24 cellular contexts compared by ENCODE assay signal in genomic region chr4:67430989-67431388, GRCh38.
DNase-seq lines count a peak whose midpoint lies in the region; ATAC-seq, FAIRE-seq and TF ChIP-seq lines count a peak whose summit lies in the region.
"Had no signal": no experiment of that assay in that cellular context is flagged by ENCODE, and none has a peak within 500 bp of the region (broad histone marks: within the 10 kb centered on the region; RNA-seq: fewer than 3 reads in every experiment).

No MANE protein-coding gene starts in this region.

- ATAC-seq in HepG2: no peak
- ATAC-seq in right lobe of liver: no peak
- no peak for ATAC-seq in IMR-90 (ENCODE audit: low read depth)
- ATAC-seq in GM23338: no peak

- no peak overlapping the region for H2BK12ac ChIP-seq in H1 (ENCODE audit: low read depth, low read length)

- no peak overlapping the region for H2AK9ac ChIP-seq in IMR-90 (replicated peaks; ENCODE audit: low read depth, low read length, poor library complexity)

- intact Hi-C loops in HepG2 (cut with micrococcal nuclease; ENCODE audit: unreplicated experiment) (no loop called here), right lobe of liver (cut with DNase I) (no loop called here), IMR-90 (cut with micrococcal nuclease) (no loop called here)

- H3K4me2 ChIP-seq in HepG2 (ENCODE audit: low read depth, low read length) (no peak overlapping the region), IMR-90 (ENCODE audit: low read depth, low read length) (no peak overlapping the region), H1 (ENCODE audit: insufficient read depth in 1 of 2, low read depth in 2 of 2, low read length in 2 of 2) (no peak overlapping the region), GM23338 (no peak overlapping the region)
- H3K4me2 ChIP-seq: BLaER1 had no signal

- H3K27me3 ChIP-seq in HepG2 (ENCODE audit: control insufficient read depth in 1 of 2, insufficient read depth in 2 of 2, low read length in 2 of 2): no peaks in the 10 kb centered on the region
- H3K27me3 ChIP-seq in right lobe of liver: no peaks in the 10 kb centered on the region
- H3K27me3 ChIP-seq in IMR-90 (ENCODE audit: control insufficient read depth, insufficient read depth, low read length): no peaks in the 10 kb centered on the region
- H3K27me3 ChIP-seq in H1 (replicated peaks in 1 of 4; ENCODE audit: control insufficient read depth in 3 of 4, extremely low read depth in 1 of 4, insufficient read depth in 3 of 4, low read length in 3 of 4): no peaks in the 10 kb centered on the region
- no peaks in the 10 kb centered on the region for H3K27me3 ChIP-seq in GM23338 (ENCODE audit: insufficient read depth)
- H3K27me3 ChIP-seq: BE2C, BLaER1 had no signal

- no peak overlapping the region for H3K27ac Mint-ChIP-seq in GM23338
- H3K27ac Mint-ChIP-seq: CD14-positive monocyte; CD4-positive, alpha-beta memory T cell; CD4-positive, CD25-positive, alpha-beta regulatory T cell; CD8-positive, alpha-beta memory T cell had no signal

- H3K4me3 ChIP-seq in HepG2 (replicated peaks in 1 of 3; ENCODE audit: insufficient read depth in 1 of 3, low read depth in 2 of 3, low read length in 3 of 3) (no peak overlapping the region), right lobe of liver (no peak overlapping the region), IMR-90 (ENCODE audit: insufficient read depth, low read depth, low read length) (no peak overlapping the region), H1 (ENCODE audit: extremely low read depth in 1 of 4, insufficient read depth in 2 of 4, low read depth in 3 of 4, low read length in 4 of 4) (no peak overlapping the region), GM23338 (no peak overlapping the region)
- H3K4me3 ChIP-seq: BLaER1 had no signal

- H2BK20ac ChIP-seq in IMR-90 (ENCODE audit: low read depth, low read length) (no peak overlapping the region), H1 (ENCODE audit: low read length) (no peak overlapping the region)

- no peaks in the 10 kb centered on the region for H3K9me1 ChIP-seq in IMR-90 (ENCODE audit: insufficient read depth, low read length)

- CTCF ChIA-PET in HepG2 (lab: Yijun Ruan, JAX; ENCODE audit: low intra/inter-chr PET ratio, low total read pairs): no interaction called here
- CTCF ChIA-PET in IMR-90 (lab: Yijun Ruan, JAX): no interaction called here
- CTCF ChIA-PET in H1 (lab: Charles Lee; ENCODE audit: partially characterized antibody): no interaction called here

- TF ChIP-seq RAD21 in HepG2 (CRISPR knock-in tag; IDR thresholded peaks at IDR 0.05) (no peak), IMR-90 (IDR thresholded peaks at IDR 0.05; ENCODE audit: low read length) (no peak), H1 (IDR thresholded peaks at IDR 0.05 in 1 of 2, conservative IDR thresholded peaks at IDR 0.05 in 1 of 2; ENCODE audit: low read depth in 2 of 2, low read length in 2 of 2) (no peak)

- BruUV-seq in HepG2 (replicated peaks; lab: Mats Ljungman, UMichigan) (no TSS peak), IMR-90 (replicated peaks; lab: Mats Ljungman, UMichigan) (no TSS peak)

- H3K27me3 Mint-ChIP-seq in GM23338 (ENCODE audit: insufficient read depth, low read depth, poor library complexity): peaks cover 3% of the 10 kb centered on the region
- H3K27me3 Mint-ChIP-seq: CD4-positive, alpha-beta memory T cell; CD4-positive, CD25-positive, alpha-beta regulatory T cell; CD8-positive, alpha-beta memory T cell had no signal

- H3K9ac ChIP-seq in HepG2 (ENCODE audit: insufficient read depth, low read depth, low read length): no peak overlapping the region
- no peak overlapping the region for H3K9ac ChIP-seq in IMR-90 (ENCODE audit: low read depth, low read length)
- no peak overlapping the region for H3K9ac ChIP-seq in H1 (replicated peaks in 1 of 4; ENCODE audit: extremely low read depth in 1 of 4, low read depth in 3 of 4, low read length in 3 of 4)
- H3K9ac ChIP-seq: BLaER1 had no signal

- H3K4ac ChIP-seq in IMR-90 (ENCODE audit: low read depth, low read length): no peak overlapping the region
- no peak overlapping the region for H3K4ac ChIP-seq in H1 (replicated peaks; ENCODE audit: insufficient read length, low read depth, low read length)

- H3K9me3 Mint-ChIP-seq in GM23338: no peaks in the 10 kb centered on the region

- H3K36me3 ChIP-seq in HepG2 (replicated peaks in 1 of 2; ENCODE audit: control insufficient read depth in 1 of 2, insufficient read depth in 2 of 2, low read length in 2 of 2) (no peaks in the 10 kb centered on the region), right lobe of liver (no peaks in the 10 kb centered on the region), IMR-90 (ENCODE audit: control insufficient read depth, insufficient read depth, low read length) (no peaks in the 10 kb centered on the region), H1 (ENCODE audit: control insufficient read depth in 2 of 4, insufficient read depth in 4 of 4, low read length in 3 of 4) (no peaks in the 10 kb centered on the region; a peak in 1 of 8 replicates), GM23338 (ENCODE audit: insufficient read depth) (no peaks in the 10 kb centered on the region)
- H3K36me3 ChIP-seq: BE2C had no signal

- H3K4me3 Mint-ChIP-seq in GM23338: no peak overlapping the region
- H3K4me3 Mint-ChIP-seq: CD14-positive monocyte; CD4-positive, alpha-beta memory T cell; CD4-positive, CD25-positive, alpha-beta regulatory T cell; CD8-positive, alpha-beta memory T cell had no signal

- H2BK15ac ChIP-seq in IMR-90 (ENCODE audit: low read depth, low read length) (no peak overlapping the region), H1 (ENCODE audit: low read length) (no peak overlapping the region)

- H3K27ac ChIP-seq in HepG2 (ENCODE audit: extremely low read length, insufficient read depth, low read length) (no peak overlapping the region), right lobe of liver (no peak overlapping the region), IMR-90 (ENCODE audit: insufficient read depth, low read length) (no peak overlapping the region), H1 (ENCODE audit: low read depth, low read length) (no peak overlapping the region), GM23338 (ENCODE audit: low read depth) (no peak overlapping the region)
- H3K27ac ChIP-seq: 22Rv1, BLaER1 had no signal

- H3K23ac ChIP-seq in IMR-90 (ENCODE audit: low read depth, low read length): no peak overlapping the region
- H3K23ac ChIP-seq in H1 (ENCODE audit: insufficient read length): no peak overlapping the region

- H3K14ac ChIP-seq in IMR-90 (replicated peaks; ENCODE audit: low read depth, low read length): no peak overlapping the region
- no peak overlapping the region for H3K14ac ChIP-seq in H1 (ENCODE audit: insufficient read length)

- no peak for DNase-seq in HepG2 (ENCODE audit: low spot score)
- no peak for DNase-seq in right lobe of liver
- no peak for DNase-seq in IMR-90
- DNase-seq in H1 (ENCODE audit: low read depth in 1 of 2, low spot score in 2 of 2): no peak
- DNase-seq in NCI-H345 treated with DMSO at 0.1 percent for 48 hours (lab: John Stamatoyannopoulos, UW; ENCODE audit: unreplicated experiment): no peak
- DNase-seq in GM23338 (ENCODE audit: low spot score): no peak
- DNase-seq: ACHN; BE2C; C1 segment of cervical spinal cord; CD4-positive, alpha-beta memory T cell; CD4-positive, CD25-positive, alpha-beta regulatory T cell; CD8-positive, alpha-beta memory T cell; COR-L47; DMS 273 treated with DMSO at 0.1 percent for 48 hours; DMS153; DMS53; DMS79; GF-D8 had no signal

- TF ChIP-seq POLR2A in HepG2 (IDR thresholded peaks at IDR 0.05; ENCODE audit: insufficient read depth in 1 of 2, low read depth in 2 of 2, low read length in 2 of 2) (no peak), right lobe of liver (IDR thresholded peaks at IDR 0.05) (no peak), IMR-90 (IDR thresholded peaks at IDR 0.05; ENCODE audit: low read depth, low read length) (no peak), H1 (IDR thresholded peaks at IDR 0.05; ENCODE audit: control extremely low read depth in 1 of 2, low read depth in 2 of 2, low read length in 2 of 2) (no peak)

- H2BK5ac ChIP-seq in IMR-90 (ENCODE audit: low read depth, low read length, poor library complexity, severe bottlenecking) (no peak overlapping the region), H1 (ENCODE audit: low read depth, low read length) (no peak overlapping the region)

- FAIRE-seq in HepG2 (lab: Jason Lieb, UNC): no peak
- FAIRE-seq in H1 (lab: Jason Lieb, UNC): no peak
- FAIRE-seq: G401.6, GM12891, GM19239 had no signal

- POLR2A ChIA-PET in HepG2 (lab: Yijun Ruan, JAX): no interaction called here
- POLR2A ChIA-PET in IMR-90 (lab: Charles Lee; ENCODE audit: unreplicated experiment): no interaction called here
- POLR2A ChIA-PET in H1 (lab: Charles Lee; ENCODE audit: partially characterized antibody): no interaction called here

- no peak overlapping the region for H3K56ac ChIP-seq in IMR-90 (ENCODE audit: extremely low read depth, insufficient read depth, low read length)
- H3K56ac ChIP-seq in H1 (replicated peaks; ENCODE audit: insufficient read length, low read depth, low read length): no peak overlapping the region

- no peaks in the 10 kb centered on the region for H3K79me1 ChIP-seq in IMR-90 (ENCODE audit: low read depth in 1 of 2, low read length in 2 of 2)
- H3K79me1 ChIP-seq in H1 (ENCODE audit: low read depth, low read length): no peaks in the 10 kb centered on the region

- H3K23me2 ChIP-seq in H1 (ENCODE audit: low read depth, low read length): no peaks in the 10 kb centered on the region

- 0% methylated on average over 1 of the region's 1 CpG for WGBS in HepG2 (ENCODE audit: low lambda C conversion rate)
- 7% methylated on average over 1 of the region's 1 CpG for WGBS in right lobe of liver (ENCODE audit: insufficient coverage, low coverage, low lambda C conversion rate, missing lambda C conversion rate)
- WGBS in IMR-90 (ENCODE audit: extremely low coverage in 2 of 2, insufficient read length in 1 of 2), 2 experiments: no CpG with 5 or more reads among the region's 1 CpG
- WGBS in H1 (ENCODE audit: extremely low coverage in 1 of 2, insufficient coverage in 1 of 2, insufficient read length in 1 of 2, insufficient replicate concordance in 2 of 2, low coverage in 1 of 2, low lambda C conversion rate in 2 of 2, missing lambda C conversion rate in 1 of 2), 2 experiments: 43% methylated on average over 1 of the region's 1 CpG; no CpG with 5 or more reads in 1 of the 2 experiments

- H4K20me1 ChIP-seq in HepG2 (ENCODE audit: insufficient read depth, low read length) (no peaks in the 10 kb centered on the region), IMR-90 (ENCODE audit: insufficient read depth, low read length) (no peaks in the 10 kb centered on the region), H1 (replicated peaks in 1 of 2; ENCODE audit: control insufficient read depth in 1 of 2, insufficient read depth in 2 of 2, low read length in 2 of 2) (no peaks in the 10 kb centered on the region), GM23338 (replicated peaks; ENCODE audit: insufficient read depth) (no peaks in the 10 kb centered on the region)
- H4K20me1 ChIP-seq: BLaER1 had no signal

- no peaks in the 10 kb centered on the region for H3K79me2 ChIP-seq in HepG2 (ENCODE audit: insufficient read depth, low read length)
- no peaks in the 10 kb centered on the region for H3K79me2 ChIP-seq in H1 (ENCODE audit: control insufficient read depth in 1 of 2, insufficient read depth in 2 of 2, low read length in 2 of 2)
- H3K79me2 ChIP-seq in GM23338 (replicated peaks; ENCODE audit: insufficient read depth): no peaks in the 10 kb centered on the region

- H4K91ac ChIP-seq in IMR-90 (ENCODE audit: insufficient read depth, low read depth, low read length) (no peak overlapping the region), H1 (replicated peaks; ENCODE audit: insufficient read length, low read length) (no peak overlapping the region)

- no peak overlapping the region for H3K18ac ChIP-seq in IMR-90 (ENCODE audit: low read depth, low read length)
- no peak overlapping the region for H3K18ac ChIP-seq in H1 (ENCODE audit: extremely low read depth, low read length)

- H3F3A ChIP-seq in GM23338 (replicated peaks; ENCODE audit: low read depth): no peaks in the 10 kb centered on the region

- H2AK5ac ChIP-seq in IMR-90 (ENCODE audit: low read depth, low read length): no peak overlapping the region
- H2AK5ac ChIP-seq in H1 (ENCODE audit: low read depth, low read length): no peak overlapping the region

- in situ Hi-C loops in HepG2 (cut with HindIII; ENCODE audit: extremely low pct_ligation_motif_present, low pct_unique_long_range_greater_than_20kb) (no loop called here), IMR-90 (cut with MboI; ENCODE audit: low sequenced_read_pairs) (no loop called here)

- H2BK120ac ChIP-seq in IMR-90 (ENCODE audit: low read depth, low read length): no peak overlapping the region
- no peak overlapping the region for H2BK120ac ChIP-seq in H1 (replicated peaks; ENCODE audit: low read depth, low read length)

- peaks cover 12% of the 10 kb centered on the region; the same call in 1 of the 2 replicates for H3K9me2 ChIP-seq in GM23338 (ENCODE audit: insufficient read depth)

- H3K9me3 ChIP-seq in HepG2 (ENCODE audit: low read length): no peaks in the 10 kb centered on the region
- no peaks in the 10 kb centered on the region for H3K9me3 ChIP-seq in right lobe of liver
- no peaks in the 10 kb centered on the region for H3K9me3 ChIP-seq in IMR-90 (ENCODE audit: control insufficient read depth, insufficient read depth, low read length)
- no peaks in the 10 kb centered on the region for H3K9me3 ChIP-seq in H1 (ENCODE audit: insufficient read depth in 2 of 2, low read depth in 1 of 2, low read length in 1 of 2)
- H3K9me3 ChIP-seq: BE2C, BLaER1 had no signal

- H4K5ac ChIP-seq in IMR-90 (ENCODE audit: low read depth, low read length) (no peak overlapping the region), H1 (ENCODE audit: insufficient read length, low read depth, low read length) (no peak overlapping the region)

- no peaks in the 10 kb centered on the region for H3K4me1 Mint-ChIP-seq in GM23338
- H3K4me1 Mint-ChIP-seq: CD14-positive monocyte; CD4-positive, alpha-beta memory T cell; CD4-positive, CD25-positive, alpha-beta regulatory T cell; CD8-positive, alpha-beta memory T cell had no signal

- TF ChIP-seq CTCF in HepG2 (CRISPR knock-in tag; IDR thresholded peaks at IDR 0.05) (no peak), right lobe of liver (IDR thresholded peaks at IDR 0.05) (no peak), IMR-90 (conservative IDR thresholded peaks at IDR 0.05; ENCODE audit: low read depth, low read length) (no peak), H1 (IDR thresholded peaks at IDR 0.05; ENCODE audit: control extremely low read depth in 1 of 3, insufficient read depth in 1 of 3, low read depth in 1 of 3, low read length in 3 of 3) (no peak), GM23338 (conservative IDR thresholded peaks at IDR 0.05; ENCODE audit: low read depth in 2 of 2) (no peak)

- no peaks in the 10 kb centered on the region for H3K36me3 Mint-ChIP-seq in GM23338 (ENCODE audit: low read depth)

- TF ChIP-seq EP300 in HepG2 (IDR thresholded peaks at IDR 0.05; ENCODE audit: low read depth in 2 of 2, low read length in 2 of 2) (no peak), HepG2 (CRISPR knock-in tag; IDR thresholded peaks at IDR 0.05; ENCODE audit: borderline replicate concordance) (no peak), H1 (IDR thresholded peaks at IDR 0.05; ENCODE audit: borderline replicate concordance in 1 of 2, low read depth in 2 of 2, low read length in 2 of 2) (no peak)

- H3K4me1 ChIP-seq in HepG2 (ENCODE audit: insufficient read depth, low read length) (no peaks in the 10 kb centered on the region), right lobe of liver (no peaks in the 10 kb centered on the region), IMR-90 (ENCODE audit: control insufficient read depth, insufficient read depth, low read length) (no peaks in the 10 kb centered on the region), H1 (replicated peaks in 1 of 4; ENCODE audit: control insufficient read depth in 3 of 4, insufficient read depth in 4 of 4, low read length in 3 of 4) (no peaks in the 10 kb centered on the region), GM23338 (ENCODE audit: insufficient read depth) (no peaks in the 10 kb centered on the region)
- H3K4me1 ChIP-seq: BE2C, BLaER1 had no signal

- H2AFZ ChIP-seq in HepG2 (ENCODE audit: low read length) (no peak overlapping the region), IMR-90 (replicated peaks; ENCODE audit: low read length, poor library complexity) (no peak overlapping the region), H1 (ENCODE audit: low read length) (no peak overlapping the region), GM23338 (no peak overlapping the region)

- dilution Hi-C loops in IMR-90 (cut with HindIII; ENCODE audit: low sequenced_read_pairs, unreplicated experiment): no loop called here

- no peak overlapping the region for H4K8ac ChIP-seq in IMR-90 (ENCODE audit: low read depth in 2 of 2, low read length in 2 of 2)
- no peak overlapping the region for H4K8ac ChIP-seq in H1 (ENCODE audit: extremely low read depth, insufficient read depth, low read length)

Comparison
In these comparisons a context has a peak if more than half of its experiments do, and no peak if none do; other contexts are left out.
1. Of the 41 proteins assayed by ChIP-seq in both HepG2 and H1: peak only in HepG2: none; only in H1: none; in both: MAFK; in neither: 40.